Comparison of ENCODE assay signal across 17 cellular contexts in genomic region chr15:62760506-62760905, GRCh38.
"Had no signal": no experiment of that assay in that cellular context is flagged by ENCODE, and none has a peak within 500 bp of the region (broad histone marks: within the 10 kb centered on the region; RNA-seq: fewer than 3 reads in every experiment).

No MANE protein-coding gene starts in this region.

- H3K36me3 Mint-ChIP-seq: naive thymus-derived CD4-positive, alpha-beta T cell; stimulated activated memory B cell treated with anti-CD40 and anti-IgM and Interleukin-4, amounts not matched to agents 10 μg/mL and 1 μg/mL and 100 μg/mL, for 72 hours had no signal

- H3K9me3 ChIP-seq: esophagus muscularis mucosa, gastrocnemius medialis, right atrium auricular region, testis had no signal

- H3K4me3 Mint-ChIP-seq: naive thymus-derived CD4-positive, alpha-beta T cell; neural crest cell; stimulated activated memory B cell treated with anti-CD40 and anti-IgM and Interleukin-4, amounts not matched to agents 10 μg/mL and 1 μg/mL and 100 μg/mL, for 72 hours; stimulated activated naive CD8-positive, alpha-beta T cell treated with anti-CD3 and anti-CD28 coated beads, Interleukin-15, Interleukin-2, amounts not matched to agents 100 ng/mL and 50 ng/mL, for 24 hours; type B pancreatic cell had no signal

- DNase-seq: effector memory CD4-positive, alpha-beta T cell; gastrocnemius medialis; glutamatergic neuron; islet precursor cell; left colon; naive thymus-derived CD4-positive, alpha-beta T cell; posterior cingulate gyrus; stimulated activated CD4-positive, alpha-beta T cell treated with anti-CD3 and anti-CD28 coated beads, Interleukin-1b, Interleukin-23, amount 100 ng/mL, for 48 hours; stimulated activated CD4-positive, alpha-beta T cell treated with anti-CD3 and anti-CD28 coated beads, Interleukin-4, amount 100 ng/mL, for 24 hours; testis had no signal

- H3K4me1 ChIP-seq: gastrocnemius medialis had no signal

- H3K27ac ChIP-seq: epithelial cell of prostate, esophagus muscularis mucosa, gastrocnemius medialis, right atrium auricular region, testis had no signal

- H3K27me3 ChIP-seq: esophagus muscularis mucosa, gastrocnemius medialis, right atrium auricular region, testis had no signal

- H3K4me1 Mint-ChIP-seq: naive thymus-derived CD4-positive, alpha-beta T cell; stimulated activated memory B cell treated with anti-CD40 and anti-IgM and Interleukin-4, amounts not matched to agents 10 μg/mL and 1 μg/mL and 100 μg/mL, for 72 hours had no signal

- H3K4me3 ChIP-seq: esophagus muscularis mucosa, gastrocnemius medialis, right atrium auricular region, testis had no signal

- ATAC-seq: gastrocnemius medialis; left colon; naive thymus-derived CD4-positive, alpha-beta T cell; stimulated activated memory B cell treated with anti-CD40 and anti-IgM and Interleukin-4, amounts not matched to agents 10 μg/mL and 1 μg/mL and 100 μg/mL, for 72 hours had no signal

- H3K9me3 Mint-ChIP-seq: naive thymus-derived CD4-positive, alpha-beta T cell; neural crest cell; stimulated activated memory B cell treated with anti-CD40 and anti-IgM and Interleukin-4, amounts not matched to agents 10 μg/mL and 1 μg/mL and 100 μg/mL, for 72 hours; stimulated activated naive CD8-positive, alpha-beta T cell treated with anti-CD3 and anti-CD28 coated beads, Interleukin-15, Interleukin-2, amounts not matched to agents 100 ng/mL and 50 ng/mL, for 24 hours; type B pancreatic cell had no signal

- H3K27ac Mint-ChIP-seq: naive thymus-derived CD4-positive, alpha-beta T cell; stimulated activated memory B cell treated with anti-CD40 and anti-IgM and Interleukin-4, amounts not matched to agents 10 μg/mL and 1 μg/mL and 100 μg/mL, for 72 hours; stimulated activated naive CD8-positive, alpha-beta T cell treated with anti-CD3 and anti-CD28 coated beads, Interleukin-15, Interleukin-2, amounts not matched to agents 100 ng/mL and 50 ng/mL, for 24 hours; type B pancreatic cell had no signal

- H3K27me3 Mint-ChIP-seq: stimulated activated memory B cell treated with anti-CD40 and anti-IgM and Interleukin-4, amounts not matched to agents 10 μg/mL and 1 μg/mL and 100 μg/mL, for 72 hours; stimulated activated naive CD8-positive, alpha-beta T cell treated with anti-CD3 and anti-CD28 coated beads, Interleukin-15, Interleukin-2, amounts not matched to agents 100 ng/mL and 50 ng/mL, for 24 hours; type B pancreatic cell had no signal
